8 cellular contexts compared by ENCODE assay signal in genomic region chr5:123511648-123512605, GRCh38. TPM values are rescaled to one million over a fixed set of nuclear protein-coding genes. Genes with fewer than 3 reads are reported as not detected.
DNase-seq lines count a peak whose midpoint lies in the region; ATAC-seq and TF ChIP-seq lines count a peak whose summit lies in the region.

Gene CSNK1G3, plus strand, starts transcription at chr5:123512177. Its CDS starts 33,487 bp downstream, at chr5:123545664.

- H3K36me3 ChIP-seq in thymus (ENCODE audit: control insufficient read depth, insufficient read depth): no peaks in the 10 kb centered on the region

- intact Hi-C loops in head of caudate nucleus (cut with DNase I): loop anchor here (2.0 kb wide), 1 partner anchor 89 kb away; the partner anchor contains the start of gene CEP120

- H3K27me3 Mint-ChIP-seq in osteocyte (ENCODE audit: unreplicated experiment): peaks cover 8% of the 10 kb centered on the region

- H3K27ac ChIP-seq in thymus (ENCODE audit: low read depth): peak within 1 kb of the TSS; percentile 92

- peak within 1 kb of the TSS; percentile 96 for H3K4me3 Mint-ChIP-seq in osteocyte (ENCODE audit: unreplicated experiment)

- H3K4me3 ChIP-seq in GM12865 (ENCODE audit: low read depth, low read length) (peak within 1 kb of the TSS; percentile 97), thymus (ENCODE audit: low read length) (peak within 1 kb of the TSS; percentile 85)

- DNase-seq in GM12865 (ENCODE audit: low read depth) (peak; percentile 97), NCI-H1105 treated with DMSO at 0.1 percent for 48 hours (lab: John Stamatoyannopoulos, UW) (peak; percentile 93), SW 1271 (lab: John Stamatoyannopoulos, UW) (peak; percentile 97 to 99), head of caudate nucleus (peak; percentile 90 to 98 (median 96)), osteocyte (ENCODE audit: extremely low spot score, unreplicated experiment) (peak; percentile 98)
- DNase-seq in activated naive CD8-positive, alpha-beta T cell treated with anti-CD3 and anti-CD28 coated beads, Interleukin-2, amount 50 U/mL, for 16 hours (ENCODE audit: low read depth, low spot score): peak; percentile 85

- H3K27me3 ChIP-seq in thymus (ENCODE audit: control insufficient read depth, insufficient read depth): no peaks in the 10 kb centered on the region

- H3K27ac Mint-ChIP-seq in osteocyte (ENCODE audit: unreplicated experiment): peak within 1 kb of the TSS; percentile 96

- no peaks in the 10 kb centered on the region for H3K4me1 ChIP-seq in thymus (ENCODE audit: control insufficient read depth, insufficient read depth, low read length)

- H3K9me3 Mint-ChIP-seq in osteocyte (ENCODE audit: unreplicated experiment): no peaks in the 10 kb centered on the region

- 3% methylated on average over 82 of the region's 82 CpGs for WGBS in thymus

- no peaks in the 10 kb centered on the region for H3K9me3 ChIP-seq in thymus (ENCODE audit: control insufficient read depth)

- H3K36me3 Mint-ChIP-seq in osteocyte (ENCODE audit: unreplicated experiment): no peaks in the 10 kb centered on the region

- peak; percentile 96 for ATAC-seq in HG02642 (IDR thresholded peaks at IDR 0.05; ENCODE audit: poor library complexity, unreplicated experiment)

- TF ChIP-seq CTCF in GM12865 (IDR thresholded peaks at IDR 0.05; ENCODE audit: insufficient read depth, low read depth, low read length, missing control alignments) (no peak), osteocyte (IDR thresholded peaks at IDR 0.05) (no peak)

- peaks cover 31% of the 10 kb centered on the region for H3K4me1 Mint-ChIP-seq in osteocyte (ENCODE audit: unreplicated experiment)

RNA-seq across cellular contexts. Expression of gene CSNK1G3, which starts in this region (rescaled TPM):
- 39.0 and 42.1 TPM in 2 replicates for total RNA-seq in osteocyte
- 18.9 TPM for polyA plus RNA-seq in thymus

Comparison
In these comparisons a context has a peak if more than half of its experiments do, and no peak if none do; other contexts are left out.
1. Peak in every context shown above with its lines: DNase-seq, ATAC-seq, H3K4me3 ChIP-seq and H3K27ac ChIP-seq.